In the genomic region with DNA sequence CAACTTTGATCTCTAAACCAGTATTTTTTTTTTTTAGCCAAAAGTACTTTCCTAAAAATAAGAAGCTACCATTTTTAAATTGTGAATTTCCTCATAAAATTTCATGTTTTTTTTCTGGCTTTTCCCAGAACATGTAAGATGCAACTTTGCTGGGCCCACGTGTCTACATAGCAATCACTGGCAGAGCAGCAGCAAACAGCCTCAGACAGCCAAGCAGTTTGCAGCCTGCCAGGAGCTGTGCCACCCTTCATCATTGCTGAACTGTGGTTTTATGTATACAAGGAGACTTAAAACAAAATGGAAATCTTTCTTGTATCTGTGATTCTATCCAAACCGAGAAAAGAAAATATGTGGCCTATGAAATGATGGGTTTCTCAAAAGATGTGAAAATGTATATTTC, we compare ENCODE assay signal across 13 cellular contexts.
"Had no signal": no experiment of that assay in that cellular context is flagged by ENCODE, and none has a peak within 500 bp of the region (broad histone marks: within the 10 kb centered on the region; RNA-seq: fewer than 3 reads in every experiment).

No MANE protein-coding gene starts in this region.

- H3K27ac ChIP-seq: neutrophil, sigmoid colon had no signal

- H3K9me3 ChIP-seq: mucosa of descending colon, neutrophil, sigmoid colon had no signal

- H3K36me3 ChIP-seq: neutrophil, sigmoid colon had no signal

- H3K27me3 ChIP-seq: neutrophil, sigmoid colon had no signal

- DNase-seq: activated CD4-positive, alpha-beta T cell treated with anti-CD3 and anti-CD28 coated beads, Interleukin-2, amount 50 U/mL, for 1 hour; activated CD4-positive, CD25-positive, alpha-beta regulatory T cell; activated naive CD4-positive, alpha-beta T cell treated with anti-CD3 and anti-CD28 coated beads, Interleukin-2, amount 10 ng/mL, durations not matched to agents 7 days and 5 days; central memory CD4-positive, alpha-beta T cell; immature natural killer cell; left colon; mucosa of descending colon; naive thymus-derived CD8-positive, alpha-beta T cell; sigmoid colon; stimulated activated CD4-positive, alpha-beta T cell treated with anti-CD3 and anti-CD28 coated beads, Interleukin-2, amount 100 ng/mL, for 48 hours; stimulated activated naive CD4-positive, alpha-beta T cell treated with Interleukin-2 at 50 U/mL for 16 hours had no signal

- ATAC-seq: left colon; naive thymus-derived CD8-positive, alpha-beta T cell had no signal

- H3K4me3 ChIP-seq: lung, mucosa of descending colon, sigmoid colon had no signal

- H3K4me1 ChIP-seq: sigmoid colon had no signal
